19 cellular contexts compared by ENCODE assay signal in the genomic region with DNA sequence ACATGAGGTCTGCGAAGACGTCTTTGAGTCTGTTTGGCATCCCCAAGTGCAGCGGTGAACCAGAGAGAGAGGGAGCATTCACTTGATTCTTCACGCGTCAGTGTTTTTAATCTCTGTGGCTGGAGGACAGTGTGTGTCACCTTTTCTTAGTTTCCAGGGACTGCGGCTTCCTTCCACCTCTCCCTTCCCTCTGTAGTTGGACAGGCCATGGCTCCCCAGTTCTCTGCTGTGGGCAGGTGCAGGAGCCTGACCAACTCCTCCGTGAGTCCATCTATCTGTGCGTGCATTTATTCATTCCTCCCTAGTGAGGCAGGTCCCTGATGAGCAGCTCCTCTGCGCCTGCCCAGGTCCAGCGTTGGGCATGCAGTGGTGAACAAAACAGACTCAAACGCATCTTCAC. TPM values are rescaled to one million over a fixed set of nuclear protein-coding genes. Genes with fewer than 3 reads are reported as not detected.
"Had no signal": no experiment of that assay in that cellular context is flagged by ENCODE, and none has a peak within 500 bp of the region (broad histone marks: within the 10 kb centered on the region; RNA-seq: fewer than 3 reads in every experiment).

No MANE protein-coding gene starts in this region.

- ATAC-seq: foreskin keratinocyte, heart left ventricle, natural killer cell had no signal

- DNase-seq: activated B cell treated with CpG ODN at 0.5 μM for 24 hours; activated CD4-positive, alpha-beta memory T cell treated with anti-CD3 and anti-CD28 coated beads for 36 hours; activated CD4-positive, alpha-beta T cell treated with anti-CD3 and anti-CD28 coated beads for 4 hours; activated naive CD4-positive, alpha-beta T cell; activated naive CD8-positive, alpha-beta T cell treated with anti-CD3 and anti-CD28 coated beads for 36 hours; activated T-cell treated with anti-CD3 and anti-CD28 coated beads for 4 hours; amniotic stem cell; endodermal cell; foreskin keratinocyte; mesendoderm; natural killer cell; nucleus accumbens; stimulated activated CD4-positive, alpha-beta T cell treated with anti-CD3 and anti-CD28 coated beads, Interleukin-2, amount 100 ng/mL, for 24 hours; stimulated activated naive CD4-positive, alpha-beta T cell treated with Interleukin-2 at 50 U/mL for 16 hours had no signal

- H3K27ac Mint-ChIP-seq: activated B cell treated with CpG ODN at 0.5 μM for 24 hours; activated CD4-positive, alpha-beta memory T cell treated with anti-CD3 and anti-CD28 coated beads for 36 hours; activated naive CD8-positive, alpha-beta T cell treated with anti-CD3 and anti-CD28 coated beads for 36 hours; activated T-helper 1 cell treated with anti-CD3 and anti-CD28 coated beads, Interleukin-12 subunit alpha, Interleukin-12 subunit beta, Interleukin-2, Interleukin-4 antibody, amounts not matched to agents 30 ng/mL and 10 ng/mL and 1 ng/mL, durations not matched to agents 14 hours and 24 hours and 36 hours; endodermal cell; natural killer cell; T-helper 2 cell treated with Interferon-gamma antibody and Interleukin-4, amounts not matched to agents 5 μg/mL and 100 μg/mL, for 36 hours had no signal

- H3K4me3 Mint-ChIP-seq: activated B cell treated with CpG ODN at 0.5 μM for 24 hours; activated CD4-positive, alpha-beta memory T cell treated with anti-CD3 and anti-CD28 coated beads for 36 hours; activated naive CD8-positive, alpha-beta T cell treated with anti-CD3 and anti-CD28 coated beads for 36 hours; activated T-helper 1 cell treated with anti-CD3 and anti-CD28 coated beads, Interleukin-12 subunit alpha, Interleukin-12 subunit beta, Interleukin-2, Interleukin-4 antibody, amounts not matched to agents 30 ng/mL and 10 ng/mL and 1 ng/mL, durations not matched to agents 14 hours and 24 hours and 36 hours; endodermal cell; natural killer cell; T-helper 2 cell treated with Interferon-gamma antibody and Interleukin-4, amounts not matched to agents 5 μg/mL and 100 μg/mL, for 36 hours; type B pancreatic cell had no signal

- H3K4me3 ChIP-seq: heart left ventricle, suprapubic skin had no signal

- H3K36me3 ChIP-seq: heart left ventricle, suprapubic skin had no signal

- H3K27ac ChIP-seq: foreskin keratinocyte, heart left ventricle, suprapubic skin had no signal

- H3K36me3 Mint-ChIP-seq: activated CD4-positive, alpha-beta memory T cell treated with anti-CD3 and anti-CD28 coated beads for 36 hours; activated naive CD8-positive, alpha-beta T cell treated with anti-CD3 and anti-CD28 coated beads for 36 hours; natural killer cell; type B pancreatic cell had no signal

- H3K9me3 Mint-ChIP-seq: activated B cell treated with CpG ODN at 0.5 μM for 24 hours; activated CD4-positive, alpha-beta memory T cell treated with anti-CD3 and anti-CD28 coated beads for 36 hours; activated naive CD8-positive, alpha-beta T cell treated with anti-CD3 and anti-CD28 coated beads for 36 hours; activated T-helper 1 cell treated with anti-CD3 and anti-CD28 coated beads, Interleukin-12 subunit alpha, Interleukin-12 subunit beta, Interleukin-2, Interleukin-4 antibody, amounts not matched to agents 30 ng/mL and 10 ng/mL and 1 ng/mL, durations not matched to agents 14 hours and 24 hours and 36 hours; endodermal cell; natural killer cell; T-helper 2 cell treated with Interferon-gamma antibody and Interleukin-4, amounts not matched to agents 5 μg/mL and 100 μg/mL, for 36 hours; type B pancreatic cell had no signal

- H3K9me3 ChIP-seq: heart left ventricle, suprapubic skin had no signal

- H3K4me1 Mint-ChIP-seq: activated B cell treated with CpG ODN at 0.5 μM for 24 hours; activated naive CD8-positive, alpha-beta T cell treated with anti-CD3 and anti-CD28 coated beads for 36 hours; endodermal cell; natural killer cell had no signal

- H3K27me3 ChIP-seq: foreskin keratinocyte, heart left ventricle, suprapubic skin had no signal

- H3K27me3 Mint-ChIP-seq: activated B cell treated with CpG ODN at 0.5 μM for 24 hours, type B pancreatic cell had no signal

RNA-seq across cellular contexts. Expression of a gene that starts 42.9 kb away (rescaled TPM):
- total RNA-seq: activated B cell treated with CpG ODN at 0.5 μM for 24 hours had no signal
